22 cellular contexts compared by ENCODE assay signal in the genomic region with DNA sequence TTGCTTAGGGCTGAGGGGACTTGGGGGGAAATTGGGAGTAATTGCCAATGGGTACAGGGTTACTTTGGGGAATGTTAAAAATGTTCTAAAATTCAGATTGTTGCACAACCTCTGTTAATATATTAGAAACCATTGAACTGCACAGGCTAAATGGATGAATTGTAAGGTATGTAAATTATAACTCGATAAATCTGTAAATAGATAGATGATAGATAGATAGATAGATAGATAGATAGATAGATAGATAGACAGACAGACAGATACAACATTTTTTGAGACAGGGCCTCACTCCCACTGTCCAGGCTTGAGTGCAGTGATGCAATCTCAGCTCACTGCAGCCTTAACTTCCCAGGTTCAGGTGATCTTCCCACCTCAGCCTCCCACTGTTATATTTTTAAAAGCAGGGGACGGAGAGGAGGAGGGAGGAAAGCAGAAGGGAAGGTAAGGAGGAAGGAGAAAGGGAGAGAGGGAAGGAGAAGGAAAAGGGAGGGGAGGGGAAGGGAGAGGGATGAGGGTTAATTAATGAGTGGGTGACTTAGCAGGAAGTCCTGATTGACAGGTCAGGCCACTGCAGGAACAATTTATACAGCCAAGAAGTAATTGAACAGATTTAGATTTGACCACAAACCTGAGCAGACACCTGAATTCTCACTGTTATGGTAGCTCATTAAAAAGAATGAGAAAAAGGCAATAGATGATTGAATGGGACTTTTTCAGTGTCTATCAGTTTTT. TPM values are rescaled to one million over a fixed set of nuclear protein-coding genes. Genes with fewer than 3 reads are reported as not detected.
A peak's percentile ranks its signal among the peaks of the same experiment; 100 is the strongest.
DNase-seq lines count a peak whose midpoint lies in the region; ATAC-seq and TF ChIP-seq lines count a peak whose summit lies in the region.
"Had no signal": no experiment of that assay in that cellular context is flagged by ENCODE, and none has a peak within 500 bp of the region (broad histone marks: within the 10 kb centered on the region; RNA-seq: fewer than 3 reads in every experiment).

No MANE protein-coding gene starts in this region.

- H2AFZ ChIP-seq in OCI-LY1 (ENCODE audit: low read length): no peak overlapping the region
- H2AFZ ChIP-seq: GM23338 had no signal

- no peak for TF ChIP-seq POLR2A in body of pancreas (IDR thresholded peaks at IDR 0.05)

- CTCF ChIA-PET in activated CD4-positive, alpha-beta T cell treated with anti-CD3 and anti-CD28 coated beads for 36 hours (lab: Charles Lee): interaction anchor here (0.6 to 1.6 kb wide), 2 partner anchors 13 to 303 kb away, joined by 5 read pairs; no protein-coding TSS in a partner anchor
- CTCF ChIA-PET in activated naive CD4-positive, alpha-beta T cell treated with anti-CD3 and anti-CD28 coated beads, Interleukin-2, amount 10 ng/mL, durations not matched to agents 7 days and 5 days (lab: Charles Lee): interaction anchor here (0.7 to 1.3 kb wide), 3 partner anchors 10 to 220 kb away, joined by 3 to 5 read pairs (median 4); no protein-coding TSS in a partner anchor

- no peak for TF ChIP-seq CTCF in OCI-LY1 (IDR thresholded peaks at IDR 0.05; ENCODE audit: low read length)
- TF ChIP-seq CTCF in body of pancreas (IDR thresholded peaks at IDR 0.05): no peak
- no peak for TF ChIP-seq CTCF in CD14-positive monocyte (IDR thresholded peaks at IDR 0.05)

- peak overlapping the region; percentile 78 for H3K27ac ChIP-seq in OCI-LY1 (ENCODE audit: low read depth, low read length, poor library complexity, severe bottlenecking)
- no peak overlapping the region for H3K27ac ChIP-seq in body of pancreas
- H3K27ac ChIP-seq: A549; BLaER1 treated with 17β-estradiol and CSF1 and Interleukin-3, amounts not matched to agents 10 nM and 100 nM had no signal

- no peaks in the 10 kb centered on the region for H4K20me1 ChIP-seq in OCI-LY1 (ENCODE audit: insufficient read depth, low read length)
- H4K20me1 ChIP-seq: BLaER1 treated with 17β-estradiol and CSF1 and Interleukin-3, amounts not matched to agents 10 nM and 100 nM had no signal

- H3K27me3 ChIP-seq in OCI-LY1 (ENCODE audit: insufficient read depth, low read length) (no peaks in the 10 kb centered on the region), body of pancreas (no peaks in the 10 kb centered on the region)
- H3K27me3 ChIP-seq: BE2C; BLaER1 treated with 17β-estradiol and CSF1 and Interleukin-3, amounts not matched to agents 10 nM and 100 nM had no signal

- H3K4me3 ChIP-seq in OCI-LY1 (ENCODE audit: low read depth, low read length, poor library complexity, severe bottlenecking) (no peak overlapping the region), body of pancreas (no peak overlapping the region)
- H3K4me3 ChIP-seq: A549; BLaER1 treated with 17β-estradiol and CSF1 and Interleukin-3, amounts not matched to agents 10 nM and 100 nM; GM23338 had no signal

- POLR2A ChIA-PET in activated CD4-positive, alpha-beta T cell treated with anti-CD3 and anti-CD28 coated beads for 36 hours (lab: Charles Lee): no interaction called here

- peak overlapping the region; percentile 29; the same call in 1 of the 2 replicates for H3K4me2 ChIP-seq in OCI-LY1 (ENCODE audit: low read length)
- H3K4me2 ChIP-seq: A549; BLaER1 treated with 17β-estradiol and CSF1 and Interleukin-3, amounts not matched to agents 10 nM and 100 nM; GM23338 had no signal

- no peaks in the 10 kb centered on the region for H3K9me3 Mint-ChIP-seq in activated CD4-positive, alpha-beta T cell treated with anti-CD3 and anti-CD28 coated beads, Interleukin-2, amount 10 ng/mL, durations not matched to agents 24 days and 14 days
- H3K9me3 Mint-ChIP-seq in activated CD4-positive, alpha-beta T cell treated with anti-CD3 and anti-CD28 coated beads for 36 hours (ENCODE audit: low read depth): peaks cover 4% of the 10 kb centered on the region
- peaks cover 12% of the 10 kb centered on the region for H3K9me3 Mint-ChIP-seq in memory B cell
- no peaks in the 10 kb centered on the region for H3K9me3 Mint-ChIP-seq in activated naive CD4-positive, alpha-beta T cell treated with anti-CD3 and anti-CD28 coated beads, Interleukin-2, amount 10 ng/mL, durations not matched to agents 7 days and 5 days
- H3K9me3 Mint-ChIP-seq in CD14-positive monocyte: peaks cover 9 to 18% (median 10%) of the 10 kb centered on the region in 7 donors

- H3K4me3 Mint-ChIP-seq in activated CD4-positive, alpha-beta T cell treated with anti-CD3 and anti-CD28 coated beads, Interleukin-2, amount 10 ng/mL, durations not matched to agents 24 days and 14 days: no peak overlapping the region
- H3K4me3 Mint-ChIP-seq in activated CD4-positive, alpha-beta T cell treated with anti-CD3 and anti-CD28 coated beads for 36 hours: no peak overlapping the region
- H3K4me3 Mint-ChIP-seq in memory B cell: no peak overlapping the region
- H3K4me3 Mint-ChIP-seq in activated naive CD4-positive, alpha-beta T cell treated with anti-CD3 and anti-CD28 coated beads, Interleukin-2, amount 10 ng/mL, durations not matched to agents 7 days and 5 days: no peak overlapping the region
- H3K4me3 Mint-ChIP-seq in CD14-positive monocyte: no peak overlapping the region
- H3K4me3 Mint-ChIP-seq: CD4-positive, alpha-beta memory T cell; GM23338; H9; HFFc6 had no signal

- H3K36me3 ChIP-seq in OCI-LY1 (ENCODE audit: insufficient read depth, low read length): no peaks in the 10 kb centered on the region; the same call in 1 of the 2 replicates
- H3K36me3 ChIP-seq in body of pancreas (replicated peaks in 1 of 2; ENCODE audit: insufficient read depth in 1 of 2, low read depth in 2 of 2): no peaks in the 10 kb centered on the region
- H3K36me3 ChIP-seq: BE2C; BLaER1 treated with 17β-estradiol and CSF1 and Interleukin-3, amounts not matched to agents 10 nM and 100 nM had no signal

- no peaks in the 10 kb centered on the region for H3F3A ChIP-seq in OCI-LY1 (ENCODE audit: insufficient read depth, low read length)

- ATAC-seq in activated CD4-positive, alpha-beta T cell treated with anti-CD3 and anti-CD28 coated beads for 36 hours: no peak
- no peak for ATAC-seq in memory B cell (ENCODE audit: low read depth)
- ATAC-seq in body of pancreas: no peak
- ATAC-seq: A549, GM23338, HCT116 had no signal

- H3K79me2 ChIP-seq in OCI-LY1 (ENCODE audit: insufficient read depth, low read length): no peaks in the 10 kb centered on the region

- H3K4me1 Mint-ChIP-seq in activated CD4-positive, alpha-beta T cell treated with anti-CD3 and anti-CD28 coated beads, Interleukin-2, amount 10 ng/mL, durations not matched to agents 24 days and 14 days: no peaks in the 10 kb centered on the region
- no peaks in the 10 kb centered on the region for H3K4me1 Mint-ChIP-seq in activated CD4-positive, alpha-beta T cell treated with anti-CD3 and anti-CD28 coated beads for 36 hours
- H3K4me1 Mint-ChIP-seq in memory B cell (peaks cover 32% of the 10 kb centered on the region), CD14-positive monocyte (no peaks in the 10 kb centered on the region)
- no peaks in the 10 kb centered on the region for H3K4me1 Mint-ChIP-seq in activated naive CD4-positive, alpha-beta T cell treated with anti-CD3 and anti-CD28 coated beads, Interleukin-2, amount 10 ng/mL, durations not matched to agents 7 days and 5 days
- H3K4me1 Mint-ChIP-seq: CD4-positive, alpha-beta memory T cell; GM23338; H9 had no signal

- peaks cover 8% of the 10 kb centered on the region for H3K9me3 ChIP-seq in OCI-LY1 (ENCODE audit: low read length)
- H3K9me3 ChIP-seq in body of pancreas: peaks cover 0 to 13% (median 0%) of the 10 kb centered on the region in 3 donors
- H3K9me3 ChIP-seq: BE2C had no signal

- peak overlapping the region; percentile 4; the same call in 1 of the 2 replicates for H3K9ac ChIP-seq in OCI-LY1 (ENCODE audit: low read length)
- H3K9ac ChIP-seq: BLaER1 treated with 17β-estradiol and CSF1 and Interleukin-3, amounts not matched to agents 10 nM and 100 nM had no signal

- no peaks in the 10 kb centered on the region for H3K9me2 ChIP-seq in OCI-LY1 (ENCODE audit: low read depth, low read length)

- H3K4me1 ChIP-seq in OCI-LY1 (ENCODE audit: insufficient read depth, low read length, severe bottlenecking) (peaks cover 36% of the 10 kb centered on the region), body of pancreas (no peaks in the 10 kb centered on the region)
- H3K4me1 ChIP-seq: A549, BE2C had no signal

- intact Hi-C loops in activated CD4-positive, alpha-beta T cell treated with anti-CD3 and anti-CD28 coated beads, Interleukin-2, amount 10 ng/mL, durations not matched to agents 24 days and 14 days (cut with micrococcal nuclease): no loop called here
- intact Hi-C loops in activated CD4-positive, alpha-beta T cell treated with anti-CD3 and anti-CD28 coated beads for 36 hours (cut with DNase I, micrococcal nuclease): no loop called here
- intact Hi-C loops in body of pancreas (cut with DNase I) (loop anchor here (10.0 kb wide), 1 partner anchor 224 kb away; no protein-coding TSS in a partner anchor), CD14-positive monocyte (cut with micrococcal nuclease) (loop anchor here in 1 of 2 donors (10.0 kb wide), 1 partner anchor 224 kb away; no protein-coding TSS in a partner anchor)

- no peaks in the 10 kb centered on the region for H3K36me3 Mint-ChIP-seq in activated CD4-positive, alpha-beta T cell treated with anti-CD3 and anti-CD28 coated beads, Interleukin-2, amount 10 ng/mL, durations not matched to agents 24 days and 14 days (ENCODE audit: low read depth)
- no peaks in the 10 kb centered on the region for H3K36me3 Mint-ChIP-seq in activated CD4-positive, alpha-beta T cell treated with anti-CD3 and anti-CD28 coated beads for 36 hours (ENCODE audit: low read depth)
- H3K36me3 Mint-ChIP-seq in memory B cell: peaks cover 12% of the 10 kb centered on the region
- H3K36me3 Mint-ChIP-seq in activated naive CD4-positive, alpha-beta T cell treated with anti-CD3 and anti-CD28 coated beads, Interleukin-2, amount 10 ng/mL, durations not matched to agents 7 days and 5 days: no peaks in the 10 kb centered on the region
- no peaks in the 10 kb centered on the region for H3K36me3 Mint-ChIP-seq in CD14-positive monocyte
- H3K36me3 Mint-ChIP-seq: CD4-positive, alpha-beta memory T cell had no signal

- peaks cover 17% of the 10 kb centered on the region for H3K27me3 Mint-ChIP-seq in activated CD4-positive, alpha-beta T cell treated with anti-CD3 and anti-CD28 coated beads, Interleukin-2, amount 10 ng/mL, durations not matched to agents 24 days and 14 days
- peaks cover 7% of the 10 kb centered on the region for H3K27me3 Mint-ChIP-seq in activated CD4-positive, alpha-beta T cell treated with anti-CD3 and anti-CD28 coated beads for 36 hours
- H3K27me3 Mint-ChIP-seq in memory B cell: no peaks in the 10 kb centered on the region
- peaks cover 8% of the 10 kb centered on the region for H3K27me3 Mint-ChIP-seq in activated naive CD4-positive, alpha-beta T cell treated with anti-CD3 and anti-CD28 coated beads, Interleukin-2, amount 10 ng/mL, durations not matched to agents 7 days and 5 days
- H3K27me3 Mint-ChIP-seq in CD14-positive monocyte (ENCODE audit: low read depth in 3 of 3): peaks cover 8 to 31% (median 8%) of the 10 kb centered on the region in 3 donors

- 74 to 83% methylated on average over 2 of the region's 2 CpGs for whole genome bisulfite sequencing in body of pancreas, 2 donors

- DNase-seq in activated CD4-positive, alpha-beta T cell treated with anti-CD3 and anti-CD28 coated beads, Interleukin-2, amount 10 ng/mL, durations not matched to agents 24 days and 14 days: peak; percentile 19
- no peak for DNase-seq in activated CD4-positive, alpha-beta T cell treated with anti-CD3 and anti-CD28 coated beads for 36 hours
- DNase-seq in memory B cell (ENCODE audit: low spot score in 2 of 2) (no peak), body of pancreas (no peak), CD14-positive monocyte (ENCODE audit: low spot score) (no peak)
- no peak for DNase-seq in activated naive CD4-positive, alpha-beta T cell treated with anti-CD3 and anti-CD28 coated beads, Interleukin-2, amount 10 ng/mL, durations not matched to agents 7 days and 5 days
- DNase-seq: 8988T; ACHN; AML-193; BE2C; Calu3; CD4-positive, alpha-beta memory T cell; COR-L47; DMS53; DMS79 treated with DMSO at 0.1 percent for 48 hours; H9; HFFc6 had no signal

- H3K27ac Mint-ChIP-seq in activated CD4-positive, alpha-beta T cell treated with anti-CD3 and anti-CD28 coated beads, Interleukin-2, amount 10 ng/mL, durations not matched to agents 24 days and 14 days: no peak overlapping the region
- no peak overlapping the region for H3K27ac Mint-ChIP-seq in activated CD4-positive, alpha-beta T cell treated with anti-CD3 and anti-CD28 coated beads for 36 hours
- H3K27ac Mint-ChIP-seq in memory B cell (peak overlapping the region; percentile 75), CD14-positive monocyte (no peak overlapping the region)
- H3K27ac Mint-ChIP-seq in activated naive CD4-positive, alpha-beta T cell treated with anti-CD3 and anti-CD28 coated beads, Interleukin-2, amount 10 ng/mL, durations not matched to agents 7 days and 5 days: no peak overlapping the region
- H3K27ac Mint-ChIP-seq: GM23338, H9, HFFc6 had no signal

RNA-seq across cellular contexts. Expression of a gene that starts 38.7 kb away (rescaled TPM):
- not detected in 2 replicates for total RNA-seq in activated CD4-positive, alpha-beta T cell treated with anti-CD3 and anti-CD28 coated beads, Interleukin-2, amount 10 ng/mL, durations not matched to agents 24 days and 14 days
- total RNA-seq in activated CD4-positive, alpha-beta T cell treated with anti-CD3 and anti-CD28 coated beads for 36 hours: not detected
- 1 to 10 TPM in 1 of 2 donors, not detected in 1; 1.6 TPM for total RNA-seq in body of pancreas
- polyA plus RNA-seq in CD14-positive monocyte: under 1 TPM in 1 of 2 donors, not detected in 1; 0.31 TPM
- total RNA-seq: CD4-positive, alpha-beta memory T cell; GM23338; HFFc6 had no signal
- polyA plus RNA-seq: A549; CD4-positive, alpha-beta memory T cell; GM23338 had no signal
